In the genomic region with DNA sequence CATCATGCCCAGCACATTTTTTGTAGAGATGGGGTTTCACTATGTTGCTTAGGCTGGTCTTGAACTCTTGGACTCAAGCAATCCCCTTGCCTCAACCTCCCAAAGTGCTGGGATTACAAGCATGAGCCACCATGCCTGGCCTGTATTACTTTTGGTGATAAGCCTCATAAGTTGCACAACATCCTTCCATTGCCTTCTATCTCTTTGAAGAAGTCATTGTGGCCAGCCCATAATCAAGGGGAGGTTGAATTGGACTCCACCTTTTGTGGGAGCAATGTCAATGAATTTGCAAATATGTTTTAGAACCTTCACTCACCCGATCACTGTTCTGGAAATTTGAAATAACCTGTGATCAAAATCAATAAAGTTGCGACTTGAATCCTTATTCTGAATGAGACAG, we compare ENCODE assay signal across 34 cellular contexts.
"Had no signal": no experiment of that assay in that cellular context is flagged by ENCODE, and none has a peak within 500 bp of the region (broad histone marks: within the 10 kb centered on the region; RNA-seq: fewer than 3 reads in every experiment).

No MANE protein-coding gene starts in this region.

- H3K36me3 ChIP-seq: MG63 had no signal

- H3K4me3 ChIP-seq: MG63 had no signal

- H3K9me3 ChIP-seq: MG63 had no signal

- DNase-seq: Karpas-422, Kasumi-1, MG63, MM.1S, MV-4-11, NCI-H1048, NCI-H1092, NCI-H1092 treated with DMSO at 0.1 percent for 48 hours, NCI-H1105, NCI-H1105 treated with DMSO at 0.1 percent for 48 hours, NCI-H1417, NCI-H1417 treated with DMSO at 0.1 percent for 48 hours, NCI-H1436, NCI-H1436 treated with DMSO at 0.1 percent for 48 hours, NCI-H146, NCI-H1694, NCI-H1694 treated with DMSO at 0.1 percent for 48 hours, NCI-H187, NCI-H187 treated with DMSO at 0.1 percent for 48 hours, NCI-H1930, NCI-H2029, NCI-H2029 treated with DMSO at 0.1 percent for 48 hours, NCI-H2081, NCI-H2081 treated with DMSO at 0.1 percent for 48 hours, NCI-H2107, NCI-H2171, NCI-H2171 treated with DMSO at 0.1 percent for 48 hours, NCI-H2227 treated with DMSO at 0.1 percent for 48 hours, NCI-H226, NCI-H345, NCI-H446, NCI-H446 treated with DMSO at 0.1 percent for 48 hours, NCI-H510A, NCI-H510A treated with DMSO at 0.1 percent for 48 hours had no signal
